In genomic region chr17:64628641-64629040, GRCh38 we compare ENCODE assay signal across 17 cellular contexts. TPM values are rescaled to one million over a fixed set of nuclear protein-coding genes. Genes with fewer than 3 reads are reported as not detected.
A peak's percentile ranks its signal among the peaks of the same experiment; 100 is the strongest.
DNase-seq lines count a peak whose midpoint lies in the region; ATAC-seq lines count a peak whose summit lies in the region.
"Had no signal": no experiment of that assay in that cellular context is flagged by ENCODE, and none has a peak within 500 bp of the region (broad histone marks: within the 10 kb centered on the region; RNA-seq: fewer than 3 reads in every experiment).

No MANE protein-coding gene starts in this region.

- intact Hi-C loops in cardiac septum (cut with DNase I), result no loop called here

- no peaks in the 10 kb centered on the region for H3K9me3 Mint-ChIP-seq in memory B cell
- H3K9me3 Mint-ChIP-seq: activated B cell treated with CpG ODN at 0.5 μM for 24 hours had no signal

- peak overlapping the region; percentile 9 for H3K27ac Mint-ChIP-seq in memory B cell
- H3K27ac Mint-ChIP-seq: activated B cell treated with CpG ODN at 0.5 μM for 24 hours had no signal

- H3K27me3 Mint-ChIP-seq in memory B cell, result no peaks in the 10 kb centered on the region
- H3K27me3 Mint-ChIP-seq: activated B cell treated with CpG ODN at 0.5 μM for 24 hours had no signal

- peaks cover 41% of the 10 kb centered on the region for H3K4me1 Mint-ChIP-seq in memory B cell

- no peak for DNase-seq in activated CD4-positive, CD25-positive, alpha-beta regulatory T cell (lab: John Stamatoyannopoulos, UW)
- DNase-seq in GM19240 (ENCODE audit: insufficient read length, low spot score), result peak; percentile 8
- no peak for DNase-seq in memory B cell (ENCODE audit: low spot score in 2 of 2)
- no peak for DNase-seq in cardiac septum (ENCODE audit: low spot score)
- DNase-seq in COR-L47 (lab: John Stamatoyannopoulos, UW), result no peak
- DNase-seq: 8988T; activated B cell treated with CpG ODN at 0.5 μM for 24 hours; amygdala; DMS 273 treated with DMSO at 0.1 percent for 48 hours; effector memory CD4-positive, alpha-beta T cell; glutamatergic neuron; left ventricle myocardium inferior; MV-4-11; NCI-H524 had no signal

- H3K36me3 Mint-ChIP-seq in memory B cell, result peaks cover 8% of the 10 kb centered on the region

- peak; percentile 91 to 97 for ATAC-seq in activated CD4-positive, CD25-positive, alpha-beta regulatory T cell treated with anti-CD3 and anti-CD28 coated beads, Interleukin-2, amount 50 U/mL, for 24 hours
- peak; percentile 49 for ATAC-seq in HG03558 (IDR thresholded peaks at IDR 0.05; ENCODE audit: extremely low read depth, unreplicated experiment)
- no peak for ATAC-seq in memory B cell (ENCODE audit: low read depth)
- no peak for ATAC-seq in GM18861 (IDR thresholded peaks at IDR 0.05; ENCODE audit: unreplicated experiment)

- H3K4me3 Mint-ChIP-seq in memory B cell, result no peak overlapping the region
- H3K4me3 Mint-ChIP-seq: activated B cell treated with CpG ODN at 0.5 μM for 24 hours had no signal

RNA-seq across cellular contexts. Expression of gene SMURF2, which starts 33.5 kb away (rescaled TPM):
- 17.4 TPM for total RNA-seq in cardiac septum

Comparison
In these comparisons a context has a peak if more than half of its experiments do, and no peak if none do; other contexts are left out.
1. ATAC-seq: peak in activated CD4-positive, CD25-positive, alpha-beta regulatory T cell treated with anti-CD3 and anti-CD28 coated beads, Interleukin-2, amount 50 U/mL, for 24 hours (2 of 2) and HG03558 (single experiment); none in memory B cell (single experiment) and GM18861 (single experiment).